Comparison of ENCODE assay signal across 27 cellular contexts in the genomic region with DNA sequence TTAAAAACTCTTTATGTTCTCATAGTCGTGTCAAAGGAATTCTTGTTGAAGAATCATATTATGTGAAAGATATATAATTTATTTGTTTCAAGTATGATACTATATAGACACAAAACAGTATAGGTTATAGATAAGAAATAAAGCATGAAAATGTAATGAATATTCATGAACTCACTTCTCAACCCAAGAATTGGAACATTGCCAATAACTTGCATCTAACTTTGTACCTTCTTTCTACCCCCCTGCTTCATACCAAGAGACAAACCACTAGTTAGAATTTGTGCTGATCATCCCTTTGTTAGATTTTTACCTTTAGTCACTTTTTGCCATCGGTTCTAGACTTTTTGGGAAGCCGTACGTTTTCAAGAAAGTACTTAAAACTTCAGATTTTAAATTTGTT.
"Had no signal": no experiment of that assay in that cellular context is flagged by ENCODE, and none has a peak within 500 bp of the region (broad histone marks: within the 10 kb centered on the region; RNA-seq: fewer than 3 reads in every experiment).

No MANE protein-coding gene starts in this region.

- H3K4me3 Mint-ChIP-seq: dendritic cell treated with granulocyte-macrophage colony-stimulating factor and Interleukin-4, amounts not matched to agents 40 ng/mL and 50 ng/mL, for 4 days; effector memory CD8-positive, alpha-beta T cell; endodermal cell; mesothelial cell of epicardium; naive B cell; naive thymus-derived CD8-positive, alpha-beta T cell had no signal

- H3K9me3 ChIP-seq: esophagus squamous epithelium, gastrocnemius medialis, heart right ventricle, left lung, lower lobe of right lung, mucosa of descending colon had no signal

- H3K27me3 ChIP-seq: esophagus squamous epithelium, gastrocnemius medialis, heart right ventricle, left lung had no signal

- H3K9me3 Mint-ChIP-seq: dendritic cell treated with granulocyte-macrophage colony-stimulating factor and Interleukin-4, amounts not matched to agents 40 ng/mL and 50 ng/mL, for 4 days; effector memory CD8-positive, alpha-beta T cell; endodermal cell; mesothelial cell of epicardium; naive B cell; naive thymus-derived CD8-positive, alpha-beta T cell had no signal

- DNase-seq: cortex of kidney; effector CD8-positive, alpha-beta T cell; effector memory CD8-positive, alpha-beta T cell; endodermal cell; erythroblast; esophagus squamous epithelium; foreskin fibroblast; foreskin melanocyte; gastrocnemius medialis; glutamatergic neuron; head of caudate nucleus; heart right ventricle; hippocampal formation; left cardiac atrium; left lung; left ventricle myocardium superior; lower lobe of right lung; mesenchymal stem cell; mucosa of descending colon; naive B cell; naive thymus-derived CD8-positive, alpha-beta T cell had no signal

- FAIRE-seq: islet of Langerhans, keratinocyte had no signal

- H3K27ac ChIP-seq: epithelial cell of prostate, esophagus squamous epithelium, gastrocnemius medialis, heart right ventricle, left lung, lower lobe of right lung had no signal

- ATAC-seq: effector memory CD8-positive, alpha-beta T cell; esophagus mucosa; gastrocnemius medialis; heart right ventricle; left cardiac atrium; left lung; left ventricle myocardium superior; lower lobe of right lung; mucosa of descending colon; naive thymus-derived CD8-positive, alpha-beta T cell had no signal

- H3K27me3 Mint-ChIP-seq: dendritic cell treated with granulocyte-macrophage colony-stimulating factor and Interleukin-4, amounts not matched to agents 40 ng/mL and 50 ng/mL, for 4 days; effector memory CD8-positive, alpha-beta T cell; naive B cell; naive thymus-derived CD8-positive, alpha-beta T cell had no signal

- H3K27ac Mint-ChIP-seq: dendritic cell treated with granulocyte-macrophage colony-stimulating factor and Interleukin-4, amounts not matched to agents 40 ng/mL and 50 ng/mL, for 4 days; effector memory CD8-positive, alpha-beta T cell; endodermal cell; mesothelial cell of epicardium; naive B cell; naive thymus-derived CD8-positive, alpha-beta T cell had no signal

- H3K4me1 ChIP-seq: esophagus squamous epithelium, gastrocnemius medialis, left lung, lower lobe of right lung had no signal

- H3K4me3 ChIP-seq: esophagus squamous epithelium, gastrocnemius medialis, heart right ventricle, left lung, lower lobe of right lung, mucosa of descending colon had no signal
